Comparison of ENCODE assay signal across 19 cellular contexts in genomic region chr9:89738137-89738932, GRCh38.
DNase-seq lines count a peak whose midpoint lies in the region; ATAC-seq, FAIRE-seq and TF ChIP-seq lines count a peak whose summit lies in the region.
"Had no signal": no experiment of that assay in that cellular context is flagged by ENCODE, and none has a peak within 500 bp of the region (broad histone marks: within the 10 kb centered on the region; RNA-seq: fewer than 3 reads in every experiment).

No MANE protein-coding gene starts in this region.

- H3K9me1 ChIP-seq in K562 (ENCODE audit: control insufficient read depth, insufficient read depth, low read length), result no peaks in the 10 kb centered on the region

- intact Hi-C loops in K562 (cut with micrococcal nuclease), result loop anchor here (10.0 kb wide), 1 partner anchor 134 kb away; the partner anchor contains the start of gene GADD45G
- intact Hi-C loops in kidney (cut with DNase I), result no loop called here

- CTCF ChIA-PET in K562 (lab: Yijun Ruan, JAX; ENCODE audit: low intra/inter-chr PET ratio), result no interaction called here

- H3K4me1 ChIP-seq in K562 (replicated peaks in 1 of 2; ENCODE audit: control insufficient read depth in 2 of 2, insufficient read depth in 2 of 2, low read length in 2 of 2), result no peaks in the 10 kb centered on the region
- H3K4me1 ChIP-seq in kidney (ENCODE audit: control insufficient read depth in 1 of 2, insufficient read depth in 1 of 2, low read depth in 1 of 2, low read length in 2 of 2), result no peaks in the 10 kb centered on the region
- H3K4me1 ChIP-seq in urinary bladder (ENCODE audit: insufficient read depth), result no peaks in the 10 kb centered on the region
- H3K4me1 ChIP-seq: Caco-2 had no signal

- no peak for TF ChIP-seq POLR2A in K562 (conservative IDR thresholded peaks at IDR 0.05)

- no peak overlapping the region for H3K27ac ChIP-seq in K562 (ENCODE audit: extremely low read depth, low read depth, low read length)
- no peak overlapping the region for H3K27ac ChIP-seq in kidney (ENCODE audit: low read depth in 2 of 2, low read length in 2 of 2)
- peak overlapping the region; percentile 7 for H3K27ac ChIP-seq in urinary bladder (ENCODE audit: low read depth)
- H3K27ac ChIP-seq: adrenal gland had no signal

- H3K79me2 ChIP-seq in K562 (ENCODE audit: control insufficient read depth, insufficient read depth, low read length), result no peaks in the 10 kb centered on the region

- WGBS in K562 (ENCODE audit: insufficient coverage, low coverage, missing lambda C conversion rate), result 2% methylated on average over 11 of the region's 11 CpGs
- 85% methylated on average over 11 of the region's 11 CpGs for WGBS in urinary bladder

- no peaks in the 10 kb centered on the region for H4K20me1 ChIP-seq in K562 (replicated peaks; ENCODE audit: control insufficient read depth, insufficient read depth, low read length)

- no peaks in the 10 kb centered on the region for H3K36me3 ChIP-seq in K562 (ENCODE audit: control insufficient read depth, insufficient read depth, low read length)
- H3K36me3 ChIP-seq in kidney (ENCODE audit: control insufficient read depth in 1 of 2, insufficient read depth in 2 of 2, low read length in 2 of 2), result no peaks in the 10 kb centered on the region
- H3K36me3 ChIP-seq in urinary bladder (ENCODE audit: insufficient read depth), result no peaks in the 10 kb centered on the region
- H3K36me3 ChIP-seq: adrenal gland had no signal

- DNase-seq in activated naive CD8-positive, alpha-beta T cell treated with anti-CD3 and anti-CD28 coated beads for 36 hours, result no peak
- peak in 2 of 4 experiments; percentile 3 to 5 for DNase-seq in K562 (ENCODE audit: extremely low read depth in 1 of 4, low spot score in 3 of 4)
- DNase-seq in kidney, result peak; percentile 51
- no peak for DNase-seq in activated CD8-positive, alpha-beta memory T cell treated with anti-CD3 and anti-CD28 coated beads, Interleukin-2, amount 50 U/mL, for 4 hours
- DNase-seq: activated CD4-positive, alpha-beta T cell treated with anti-CD3 and anti-CD28 coated beads, Interleukin-2, amount 50 U/mL, for 48 hours; Caco-2; caudate nucleus; effector memory CD8-positive, alpha-beta T cell; GDM1; NCI-H1436 treated with DMSO at 0.1 percent for 48 hours; NCI-H446 treated with DMSO at 0.1 percent for 48 hours had no signal

- H2AFZ ChIP-seq in K562 (ENCODE audit: low read depth, low read length), result no peak overlapping the region

- peaks cover 0 to under 1% of the 10 kb centered on the region in 2 experiments; a peak in 1 of 5 replicates for H3K27me3 ChIP-seq in K562 (ENCODE audit: control insufficient read depth in 2 of 2, insufficient read depth in 2 of 2, low read length in 2 of 2)
- H3K27me3 ChIP-seq: adrenal gland had no signal

- no peaks in the 10 kb centered on the region for H3K9me3 Mint-ChIP-seq in activated naive CD8-positive, alpha-beta T cell (ENCODE audit: low read depth)
- H3K9me3 Mint-ChIP-seq in activated naive CD8-positive, alpha-beta T cell treated with anti-CD3 and anti-CD28 coated beads for 36 hours, result no peaks in the 10 kb centered on the region
- H3K9me3 Mint-ChIP-seq: effector memory CD8-positive, alpha-beta T cell; natural killer cell treated with Interleukin-12 subunit alpha and Interleukin-12 subunit beta and Interleukin-15 and Interleukin-18, amount 100 ng/mL, for 72 hours had no signal

- H3K27me3 Mint-ChIP-seq in activated naive CD8-positive, alpha-beta T cell, result no peaks in the 10 kb centered on the region
- H3K27me3 Mint-ChIP-seq in activated naive CD8-positive, alpha-beta T cell treated with anti-CD3 and anti-CD28 coated beads for 36 hours, result no peaks in the 10 kb centered on the region

- in situ Hi-C loops in K562 (cut with MboI), result no loop called here

- ATAC-seq in K562 (no peak), GM21447 (IDR thresholded peaks at IDR 0.05; ENCODE audit: unreplicated experiment) (no peak), HG03342 (IDR thresholded peaks at IDR 0.05; ENCODE audit: unreplicated experiment) (no peak)
- ATAC-seq: effector memory CD8-positive, alpha-beta T cell; natural killer cell treated with Interleukin-12 subunit alpha and Interleukin-12 subunit beta and Interleukin-15 and Interleukin-18, amount 100 ng/mL, for 72 hours had no signal

- H3K4me1 Mint-ChIP-seq in activated naive CD8-positive, alpha-beta T cell (ENCODE audit: low read depth), result peaks cover 39% of the 10 kb centered on the region
- peaks cover 43% of the 10 kb centered on the region for H3K4me1 Mint-ChIP-seq in activated naive CD8-positive, alpha-beta T cell treated with anti-CD3 and anti-CD28 coated beads for 36 hours

- H3K4me2 ChIP-seq in K562 (ENCODE audit: insufficient read depth, low read length), result no peak overlapping the region

- no TSS peak for BruUV-seq in K562 (replicated peaks; lab: Mats Ljungman, UMichigan)

- H3K36me3 Mint-ChIP-seq in activated naive CD8-positive, alpha-beta T cell, result no peaks in the 10 kb centered on the region
- no peaks in the 10 kb centered on the region for H3K36me3 Mint-ChIP-seq in activated naive CD8-positive, alpha-beta T cell treated with anti-CD3 and anti-CD28 coated beads for 36 hours
- H3K36me3 Mint-ChIP-seq: natural killer cell treated with Interleukin-12 subunit alpha and Interleukin-12 subunit beta and Interleukin-15 and Interleukin-18, amount 100 ng/mL, for 72 hours had no signal

- no peak for TF ChIP-seq EP300 in K562 (IDR thresholded peaks at IDR 0.05; ENCODE audit: low read length)

- no peak overlapping the region for H3K4me3 Mint-ChIP-seq in activated naive CD8-positive, alpha-beta T cell
- no peak overlapping the region for H3K4me3 Mint-ChIP-seq in activated naive CD8-positive, alpha-beta T cell treated with anti-CD3 and anti-CD28 coated beads for 36 hours
- H3K4me3 Mint-ChIP-seq: natural killer cell treated with Interleukin-12 subunit alpha and Interleukin-12 subunit beta and Interleukin-15 and Interleukin-18, amount 100 ng/mL, for 72 hours had no signal

- H3K9me3 ChIP-seq in K562 (replicated peaks; ENCODE audit: control insufficient read depth, insufficient read depth, low read depth, low read length) (no peaks in the 10 kb centered on the region), kidney (ENCODE audit: control insufficient read depth in 1 of 2, low read length in 2 of 2) (no peaks in the 10 kb centered on the region)
- H3K9me3 ChIP-seq: adrenal gland, Caco-2 had no signal

- H3K9ac ChIP-seq in K562 (ENCODE audit: insufficient read depth in 1 of 2, low read depth in 2 of 2, low read length in 2 of 2) (no peak overlapping the region), kidney (ENCODE audit: low read length in 2 of 2) (no peak overlapping the region)

- TF ChIP-seq RAD21 in K562 (CRISPR knock-in tag; conservative IDR thresholded peaks at IDR 0.05 in 1 of 2, IDR thresholded peaks at IDR 0.05 in 1 of 2), result no peak

- 0 out of 6 replicates have a peak, but pooled peaks of 2 of the 3 experiments have one; percentile 12 to 13 for TF ChIP-seq CTCF in K562 (IDR thresholded peaks at IDR 0.05 in 2 of 3, conservative IDR thresholded peaks at IDR 0.05 in 1 of 3; ENCODE audit: insufficient read depth in 2 of 3, low read depth in 1 of 3, low read length in 3 of 3)
- TF ChIP-seq CTCF in kidney (IDR thresholded peaks at IDR 0.05; ENCODE audit: borderline replicate concordance, extremely low read depth, insufficient read depth), result no peak

- peak overlapping the region; percentile 36 for H3K27ac Mint-ChIP-seq in activated naive CD8-positive, alpha-beta T cell
- H3K27ac Mint-ChIP-seq in activated naive CD8-positive, alpha-beta T cell treated with anti-CD3 and anti-CD28 coated beads for 36 hours, result no peak overlapping the region
- H3K27ac Mint-ChIP-seq: effector memory CD8-positive, alpha-beta T cell had no signal

- POLR2A ChIA-PET in K562 (lab: Yijun Ruan, JAX), result no interaction called here

- FAIRE-seq in K562 (lab: Jason Lieb, UNC) (no peak), kidney (lab: Jason Lieb, UNC) (no peak)
- FAIRE-seq: GM12892 had no signal

- H3K4me3 ChIP-seq in K562, result no peak overlapping the region
- no peak overlapping the region for H3K4me3 ChIP-seq in kidney (ENCODE audit: low read length in 2 of 2)
- H3K4me3 ChIP-seq in urinary bladder (ENCODE audit: low read depth, low read length), result no peak overlapping the region
- H3K4me3 ChIP-seq: adrenal gland, lung had no signal

TF ChIP-seq in K562, 482 proteins besides CTCF, POLR2A, EP300 and RAD21 (continues in another document):
- TF ChIP-seq BRF2 (IDR thresholded peaks at IDR 0.05; ENCODE audit: borderline replicate concordance, insufficient read depth, insufficient read length) (no peak), BCOR (IDR thresholded peaks at IDR 0.05) (no peak), ZNF239 (CRISPR knock-in tag; IDR thresholded peaks at IDR 0.05) (no peak), KAT7 (CRISPR knock-in tag; IDR thresholded peaks at IDR 0.05; ENCODE audit: borderline replicate concordance) (no peak), ARNT (IDR thresholded peaks at IDR 0.05) (no peak), SAFB2 (IDR thresholded peaks at IDR 0.05; ENCODE audit: borderline replicate concordance, low read depth, low read length, severe bottlenecking) (no peak), CBX2 (IDR thresholded peaks at IDR 0.05; ENCODE audit: insufficient read depth, low read length, poor library complexity, severe bottlenecking) (no peak), OTX1 (CRISPR knock-in tag; IDR thresholded peaks at IDR 0.05) (no peak)
